19 cellular contexts compared by ENCODE assay signal in the genomic region with DNA sequence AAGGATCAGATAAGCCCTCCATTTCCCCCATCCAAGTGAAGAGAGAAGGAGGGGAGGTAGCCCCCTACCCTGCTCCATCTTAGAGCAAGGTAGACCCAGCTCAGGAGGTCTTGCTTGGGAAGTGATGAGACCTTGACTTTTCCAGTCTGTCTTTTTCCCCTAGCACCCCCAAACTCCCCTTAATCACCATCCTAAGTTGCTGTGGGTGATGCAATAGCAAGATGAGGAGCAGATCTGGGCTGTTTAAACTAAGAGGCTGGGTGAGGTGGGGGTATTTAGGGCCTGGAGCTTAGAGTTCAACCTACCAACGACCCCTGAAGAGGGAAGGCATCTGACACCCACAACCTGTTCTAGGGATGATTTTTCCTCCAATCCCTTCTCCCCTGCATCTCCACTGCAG. TPM values are rescaled to one million over a fixed set of nuclear protein-coding genes. Genes with fewer than 3 reads are reported as not detected.
DNase-seq lines count a peak whose midpoint lies in the region; ATAC-seq, FAIRE-seq and TF ChIP-seq lines count a peak whose summit lies in the region.
"Had no signal": no experiment of that assay in that cellular context is flagged by ENCODE, and none has a peak within 500 bp of the region (broad histone marks: within the 10 kb centered on the region; RNA-seq: fewer than 3 reads in every experiment).

No MANE protein-coding gene starts in this region.

- TF ChIP-seq POLR2A in GM12892 (IDR thresholded peaks at IDR 0.05; ENCODE audit: low read depth, low read length) = no peak

- H3K27me3 ChIP-seq in NT2/D1 (ENCODE audit: insufficient read depth, insufficient read length) (no peaks in the 10 kb centered on the region), muscle layer of duodenum (ENCODE audit: low read depth, low read length) (peaks cover 6% of the 10 kb centered on the region)
- H3K27me3 ChIP-seq: BE2C, Peyer's patch had no signal

- no peak for ATAC-seq in GM19452 (IDR thresholded peaks at IDR 0.05; ENCODE audit: unreplicated experiment)
- ATAC-seq: activated T-helper 17 cell treated with anti-CD3 and anti-CD28 coated beads, Interleukin-2, amount 50 U/mL, for 72 hours; stimulated activated naive CD8-positive, alpha-beta T cell treated with anti-CD3 and anti-CD28 coated beads, Interleukin-15, Interleukin-2, amounts not matched to agents 100 U/mL and 50 U/mL, for 24 hours had no signal

- H3K36me3 ChIP-seq in NT2/D1 (ENCODE audit: insufficient read depth, insufficient read length, low read length) (peaks cover 29% of the 10 kb centered on the region), muscle layer of duodenum (ENCODE audit: control insufficient read depth in 1 of 2, insufficient read depth in 2 of 2, low read length in 2 of 2) (peaks cover 0 to 6% of the 10 kb centered on the region in 2 donors), kidney (ENCODE audit: control insufficient read depth in 1 of 2, insufficient read depth in 2 of 2, low read length in 2 of 2) (no peaks in the 10 kb centered on the region)
- H3K36me3 ChIP-seq: BE2C, Peyer's patch had no signal

- TF ChIP-seq CTCF in kidney (IDR thresholded peaks at IDR 0.05; ENCODE audit: borderline replicate concordance, extremely low read depth, insufficient read depth) = no peak

- FAIRE-seq in GM12892 (lab: Jason Lieb, UNC) (no peak), kidney (lab: Jason Lieb, UNC) (no peak)
- FAIRE-seq: HTR-8/SVneo had no signal

- H3K9ac ChIP-seq in NT2/D1 (ENCODE audit: insufficient read length, low read depth) (peak overlapping the region; percentile 38), kidney (ENCODE audit: low read length in 2 of 2) (no peak overlapping the region)

- DNase-seq in NT2/D1 (ENCODE audit: low read depth, low spot score) (no peak), substantia nigra (lab: John Stamatoyannopoulos, UW) (no peak), GM12892 (ENCODE audit: insufficient read length) (no peak), kidney (no peak)
- DNase-seq: activated CD8-positive, alpha-beta memory T cell treated with anti-CD3 and anti-CD28 coated beads for 24 hours; BE2C; GDM1; MM.1S; NCI-H2081 treated with DMSO at 0.1 percent for 48 hours; Peyer's patch; stimulated activated naive CD8-positive, alpha-beta T cell treated with anti-CD3 and anti-CD28 coated beads, Interleukin-15, Interleukin-2, amounts not matched to agents 100 U/mL and 50 U/mL, for 24 hours had no signal

- peak overlapping the region; percentile 49 for H3K4me3 ChIP-seq in NT2/D1 (ENCODE audit: insufficient read length, low read depth)
- H3K4me3 ChIP-seq in muscle layer of duodenum (ENCODE audit: low read depth in 1 of 2, low read length in 2 of 2) = peak overlapping the region; percentile 51 to 60
- H3K4me3 ChIP-seq in kidney (ENCODE audit: low read length in 2 of 2) = peak overlapping the region in 1 of 2 donors; percentile 12
- H3K4me3 ChIP-seq: lung had no signal

- H3K9me3 ChIP-seq in NT2/D1 (ENCODE audit: insufficient read depth, low read length) = no peaks in the 10 kb centered on the region
- no peaks in the 10 kb centered on the region for H3K9me3 ChIP-seq in muscle layer of duodenum (ENCODE audit: control insufficient read depth in 1 of 2, low read length in 2 of 2)
- no peaks in the 10 kb centered on the region for H3K9me3 ChIP-seq in kidney (ENCODE audit: control insufficient read depth in 1 of 2, low read length in 2 of 2)
- H3K9me3 ChIP-seq: BE2C, Peyer's patch had no signal

- peak overlapping the region; percentile 94 for H3K27ac ChIP-seq in cingulate gyrus (ENCODE audit: low read depth, low read length)
- H3K27ac ChIP-seq in muscle layer of duodenum (ENCODE audit: low read length) = no peak overlapping the region
- H3K27ac ChIP-seq in substantia nigra (ENCODE audit: low read depth, low read length, poor library complexity, severe bottlenecking) = peak overlapping the region; percentile 54
- no peak overlapping the region for H3K27ac ChIP-seq in kidney (ENCODE audit: low read depth in 2 of 2, low read length in 2 of 2)

- intact Hi-C loops in kidney (cut with DNase I) = no loop called here

- peaks cover 35% of the 10 kb centered on the region for H3K4me1 ChIP-seq in NT2/D1 (ENCODE audit: insufficient read depth, insufficient read length)
- peaks cover 0 to 47% of the 10 kb centered on the region in 2 donors for H3K4me1 ChIP-seq in muscle layer of duodenum (ENCODE audit: control insufficient read depth in 1 of 2, insufficient read depth in 2 of 2, low read length in 2 of 2)
- H3K4me1 ChIP-seq in kidney (ENCODE audit: control insufficient read depth in 1 of 2, insufficient read depth in 1 of 2, low read depth in 1 of 2, low read length in 2 of 2) = no peaks in the 10 kb centered on the region
- H3K4me1 ChIP-seq: BE2C, Peyer's patch had no signal

RNA-seq across cellular contexts. Expression of a gene that starts 1.7 kb away (rescaled TPM):
- polyA plus RNA-seq in GM12892 (2012; ENCODE audit: missing spikeins) = not detected
- 4.1 TPM for total RNA-seq in kidney
- polyA plus RNA-seq in kidney (ENCODE audit: insufficient read depth, low read depth, low replicate concordance) = 5.5 TPM
- total RNA-seq: activated T-helper 17 cell treated with anti-CD3 and anti-CD28 coated beads, Interleukin-2, amount 50 U/mL, for 72 hours; dermis microvascular lymphatic vessel endothelial cell had no signal

RNA-seq across cellular contexts. Expression of a gene that starts 18.9 kb away (rescaled TPM):
- polyA plus RNA-seq in GM12892 (2012; ENCODE audit: missing spikeins) = 4.2 TPM
- total RNA-seq in kidney = 40.9 TPM
- polyA plus RNA-seq in kidney (ENCODE audit: insufficient read depth, low read depth, low replicate concordance) = 47.0 TPM

RNA-seq across cellular contexts. Expression of a gene that starts 34.1 kb away (rescaled TPM):
- polyA plus RNA-seq in GM12892 (2012; ENCODE audit: missing spikeins) = 1.7 TPM
- total RNA-seq in kidney = 0.19 TPM
- not detected for polyA plus RNA-seq in kidney (ENCODE audit: insufficient read depth, low read depth, low replicate concordance)
- total RNA-seq: dermis microvascular lymphatic vessel endothelial cell had no signal

RNA-seq across cellular contexts. Expression of a gene that starts 36.0 kb away (rescaled TPM):
- polyA plus RNA-seq in GM12892 (2012; ENCODE audit: missing spikeins) = not detected
- not detected for total RNA-seq in kidney
- polyA plus RNA-seq in kidney (ENCODE audit: insufficient read depth, low read depth, low replicate concordance) = 0.09 TPM
- total RNA-seq: dermis microvascular lymphatic vessel endothelial cell, H7, lung, Peyer's patch had no signal
- polyA plus RNA-seq: lung had no signal

RNA-seq across cellular contexts. Expression of a gene that starts 47.3 kb away (rescaled TPM):
- polyA plus RNA-seq in GM12892 (2012; ENCODE audit: missing spikeins) = 0.15 TPM
- 4.9 TPM for total RNA-seq in kidney
- 57.6 TPM for polyA plus RNA-seq in kidney (ENCODE audit: insufficient read depth, low read depth, low replicate concordance)
- total RNA-seq: activated T-helper 17 cell treated with anti-CD3 and anti-CD28 coated beads, Interleukin-2, amount 50 U/mL, for 72 hours; dermis microvascular lymphatic vessel endothelial cell; H7; Peyer's patch had no signal

Comparison
In these comparisons a context has a peak if more than half of its experiments do, and no peak if none do; other contexts are left out.
1. H3K27ac ChIP-seq: peak in cingulate gyrus (single experiment) and substantia nigra (single experiment); none in muscle layer of duodenum (single experiment) and kidney (0 of 2).